ENCODE assay signal across 2 cellular contexts in the genomic region with DNA sequence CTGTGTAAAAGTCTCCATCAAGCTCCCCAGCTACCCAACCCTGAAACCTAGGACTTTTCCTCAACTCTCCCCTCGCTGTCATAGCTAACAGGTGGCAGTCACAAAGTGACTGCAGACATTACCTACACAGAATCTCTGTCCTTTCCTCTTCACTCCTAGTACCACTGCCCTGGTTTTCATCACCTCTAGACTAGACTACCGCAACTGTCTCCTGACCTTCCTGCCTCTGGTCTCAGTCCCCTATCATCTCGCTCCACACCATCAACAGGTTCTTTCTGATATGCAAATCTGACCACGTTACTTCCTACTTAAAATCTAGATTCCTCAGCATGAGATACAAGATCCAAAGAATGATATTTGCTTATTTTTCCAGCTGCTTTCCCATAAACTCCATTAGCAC.
A peak's percentile ranks its signal among the peaks of the same experiment; 100 is the strongest.
TF ChIP-seq lines count a peak whose summit lies in the region.

No MANE protein-coding gene starts in this region.

TF ChIP-seq in K562, 482 proteins besides CTCF, POLR2A, EP300 and RAD21:
- TF ChIP-seq, protein P1, sequence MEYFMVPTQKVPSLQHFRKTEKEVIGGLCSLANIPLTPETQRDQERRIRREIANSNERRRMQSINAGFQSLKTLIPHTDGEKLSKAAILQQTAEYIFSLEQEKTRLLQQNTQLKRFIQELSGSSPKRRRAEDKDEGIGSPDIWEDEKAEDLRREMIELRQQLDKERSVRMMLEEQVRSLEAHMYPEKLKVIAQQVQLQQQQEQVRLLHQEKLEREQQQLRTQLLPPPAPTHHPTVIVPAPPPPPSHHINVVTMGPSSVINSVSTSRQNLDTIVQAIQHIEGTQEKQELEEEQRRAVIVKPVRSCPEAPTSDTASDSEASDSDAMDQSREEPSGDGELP (CRISPR knock-in tag; IDR thresholded peaks at IDR 0.05; ENCODE audit: borderline replicate concordance): no peak
- TF ChIP-seq SMAD4 (CRISPR knock-in tag; conservative IDR thresholded peaks at IDR 0.05) (peak; percentile 72; the same call in 1 of the 2 replicates), BRD4 (IDR thresholded peaks at IDR 0.05) (no peak), CREM (IDR thresholded peaks at IDR 0.05; ENCODE audit: low read depth) (no peak), CBFA2T3 (IDR thresholded peaks at IDR 0.05) (peak; percentile 25; the same call in 1 of the 2 replicates), TAF1 (IDR thresholded peaks at IDR 0.05; ENCODE audit: control insufficient read depth, extremely low read depth, insufficient read depth, low read length, severe bottlenecking) (no peak), RFX5 (IDR thresholded peaks at IDR 0.05; ENCODE audit: low read depth, low read length) (no peak), SIN3A (IDR thresholded peaks at IDR 0.05; ENCODE audit: borderline replicate concordance in 2 of 2, control insufficient read depth in 1 of 2, low read depth in 2 of 2, low read length in 2 of 2) (no peak), TEAD4 (IDR thresholded peaks at IDR 0.05; ENCODE audit: low read length) (peak; percentile 10; the same call in 1 of the 2 replicates), TEAD4 (CRISPR knock-in tag; IDR thresholded peaks at IDR 0.05; ENCODE audit: borderline replicate concordance) (no peak), OTX1 (CRISPR knock-in tag; IDR thresholded peaks at IDR 0.05) (no peak), CEBPB (tag; IDR thresholded peaks at IDR 0.05) (no peak)
- TF ChIP-seq, protein P2, sequence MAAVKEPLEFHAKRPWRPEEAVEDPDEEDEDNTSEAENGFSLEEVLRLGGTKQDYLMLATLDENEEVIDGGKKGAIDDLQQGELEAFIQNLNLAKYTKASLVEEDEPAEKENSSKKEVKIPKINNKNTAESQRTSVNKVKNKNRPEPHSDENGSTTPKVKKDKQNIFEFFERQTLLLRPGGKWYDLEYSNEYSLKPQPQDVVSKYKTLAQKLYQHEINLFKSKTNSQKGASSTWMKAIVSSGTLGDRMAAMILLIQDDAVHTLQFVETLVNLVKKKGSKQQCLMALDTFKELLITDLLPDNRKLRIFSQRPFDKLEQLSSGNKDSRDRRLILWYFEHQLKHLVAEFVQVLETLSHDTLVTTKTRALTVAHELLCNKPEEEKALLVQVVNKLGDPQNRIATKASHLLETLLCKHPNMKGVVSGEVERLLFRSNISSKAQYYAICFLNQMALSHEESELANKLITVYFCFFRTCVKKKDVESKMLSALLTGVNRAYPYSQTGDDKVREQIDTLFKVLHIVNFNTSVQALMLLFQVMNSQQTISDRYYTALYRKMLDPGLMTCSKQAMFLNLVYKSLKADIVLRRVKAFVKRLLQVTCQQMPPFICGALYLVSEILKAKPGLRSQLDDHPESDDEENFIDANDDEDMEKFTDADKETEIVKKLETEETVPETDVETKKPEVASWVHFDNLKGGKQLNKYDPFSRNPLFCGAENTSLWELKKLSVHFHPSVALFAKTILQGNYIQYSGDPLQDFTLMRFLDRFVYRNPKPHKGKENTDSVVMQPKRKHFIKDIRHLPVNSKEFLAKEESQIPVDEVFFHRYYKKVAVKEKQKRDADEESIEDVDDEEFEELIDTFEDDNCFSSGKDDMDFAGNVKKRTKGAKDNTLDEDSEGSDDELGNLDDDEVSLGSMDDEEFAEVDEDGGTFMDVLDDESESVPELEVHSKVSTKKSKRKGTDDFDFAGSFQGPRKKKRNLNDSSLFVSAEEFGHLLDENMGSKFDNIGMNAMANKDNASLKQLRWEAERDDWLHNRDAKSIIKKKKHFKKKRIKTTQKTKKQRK (IDR thresholded peaks at IDR 0.05; ENCODE audit: borderline replicate concordance, low read depth, low read length): no peak
- TF ChIP-seq, protein P3, sequence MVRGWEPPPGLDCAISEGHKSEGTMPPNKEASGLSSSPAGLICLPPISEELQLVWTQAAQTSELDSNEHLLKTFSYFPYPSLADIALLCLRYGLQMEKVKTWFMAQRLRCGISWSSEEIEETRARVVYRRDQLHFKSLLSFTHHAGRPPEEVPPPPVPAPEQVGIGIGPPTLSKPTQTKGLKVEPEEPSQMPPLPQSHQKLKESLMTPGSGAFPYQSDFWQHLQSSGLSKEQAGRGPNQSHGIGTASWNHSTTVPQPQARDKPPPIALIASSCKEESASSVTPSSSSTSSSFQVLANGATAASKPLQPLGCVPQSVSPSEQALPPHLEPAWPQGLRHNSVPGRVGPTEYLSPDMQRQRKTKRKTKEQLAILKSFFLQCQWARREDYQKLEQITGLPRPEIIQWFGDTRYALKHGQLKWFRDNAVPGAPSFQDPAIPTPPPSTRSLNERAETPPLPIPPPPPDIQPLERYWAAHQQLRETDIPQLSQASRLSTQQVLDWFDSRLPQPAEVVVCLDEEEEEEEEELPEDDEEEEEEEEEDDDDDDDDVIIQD (CRISPR knock-in tag; IDR thresholded peaks at IDR 0.05): no peak
- TF ChIP-seq, protein P4, sequence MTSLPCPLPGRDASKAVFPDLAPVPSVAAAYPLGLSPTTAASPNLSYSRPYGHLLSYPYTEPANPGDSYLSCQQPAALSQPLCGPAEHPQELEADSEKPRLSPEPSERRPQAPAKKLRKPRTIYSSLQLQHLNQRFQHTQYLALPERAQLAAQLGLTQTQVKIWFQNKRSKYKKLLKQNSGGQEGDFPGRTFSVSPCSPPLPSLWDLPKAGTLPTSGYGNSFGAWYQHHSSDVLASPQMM (CRISPR knock-in tag; IDR thresholded peaks at IDR 0.05): no peak

TF ChIP-seq in GM12891, 5 proteins besides CTCF, POLR2A, EP300 and RAD21:
- TF ChIP-seq PAX5 (IDR thresholded peaks at IDR 0.05; ENCODE audit: insufficient read depth, low read length, severe bottlenecking) (no peak), TAF1 (IDR thresholded peaks at IDR 0.05; ENCODE audit: low read depth, low read length) (no peak), POU2F2 (IDR thresholded peaks at IDR 0.05; ENCODE audit: low read depth, low read length) (no peak), POLR2AphosphoS5 (IDR thresholded peaks at IDR 0.05; ENCODE audit: low read depth, low read length) (no peak), SPI1 (IDR thresholded peaks at IDR 0.05; ENCODE audit: low read depth, low read length) (no peak)
TF ChIP-seq in GM12891: peak in this region for 0.
